8 cellular contexts compared by ENCODE assay signal in the genomic region with DNA sequence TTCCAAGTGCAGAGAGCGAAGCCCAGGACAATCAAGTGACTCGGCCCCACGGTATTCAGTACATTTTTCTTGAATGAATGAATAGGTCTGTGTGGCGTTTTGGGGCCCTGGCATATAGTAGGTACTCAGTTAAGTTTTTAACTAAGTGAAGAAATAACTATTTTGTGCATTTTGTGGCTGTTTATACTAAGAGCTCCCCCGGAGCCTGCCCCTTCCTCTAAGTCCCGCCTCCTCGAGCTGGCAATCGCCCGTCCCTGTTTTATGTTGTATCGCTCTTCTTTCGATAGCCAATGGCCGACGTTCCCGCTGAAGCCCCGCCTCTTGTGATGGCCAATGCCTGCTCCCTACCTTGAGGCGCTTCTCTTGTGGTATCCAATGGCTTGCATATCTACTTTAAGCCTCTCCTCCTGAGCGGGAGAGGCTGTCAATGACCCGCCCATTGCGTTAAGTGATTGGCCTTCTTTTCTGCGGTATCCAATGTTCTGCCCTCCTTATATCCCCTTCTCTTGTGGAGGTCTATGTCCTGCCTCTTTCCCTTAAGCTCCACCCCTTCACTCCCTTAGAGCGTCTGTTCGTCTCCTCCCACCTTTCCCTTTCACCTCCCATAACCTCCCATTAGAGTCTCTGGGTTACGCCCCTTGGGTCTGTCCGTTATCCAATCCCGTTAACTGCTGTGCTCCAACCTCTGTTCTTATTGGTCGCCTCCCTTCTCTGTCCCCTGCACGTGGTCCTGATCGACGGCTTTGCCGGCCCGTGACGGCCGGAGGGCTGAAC. TPM values are rescaled to one million over a fixed set of nuclear protein-coding genes. Genes with fewer than 3 reads are reported as not detected.
DNase-seq lines count a peak whose midpoint lies in the region; ATAC-seq and TF ChIP-seq lines count a peak whose summit lies in the region.

No MANE protein-coding gene starts in this region.

- H3K36me3 ChIP-seq in endodermal cell (ENCODE audit: control insufficient read depth, insufficient read depth, low read length) (peaks cover 10% of the 10 kb centered on the region), mesenchymal stem cell (ENCODE audit: control insufficient read depth in 1 of 2, insufficient read depth in 2 of 2, low read depth in 1 of 2, low read length in 2 of 2) (peaks cover 11 to 13% of the 10 kb centered on the region in 2 experiments)

- H3K14ac ChIP-seq in mesenchymal stem cell (ENCODE audit: low read length in 2 of 2) = no peak overlapping the region

- H3K79me1 ChIP-seq in mesenchymal stem cell (replicated peaks; ENCODE audit: low read length, poor library complexity, severe bottlenecking) = peaks cover 6% of the 10 kb centered on the region

- H2BK120ac ChIP-seq in mesenchymal stem cell (ENCODE audit: low read depth, low read length) = peak overlapping the region; percentile 79

- peak overlapping the region; percentile 93 for H4K91ac ChIP-seq in mesenchymal stem cell (ENCODE audit: low read length)

- H3K36me3 Mint-ChIP-seq in endodermal cell (ENCODE audit: low read depth) = peaks cover 4% of the 10 kb centered on the region

- no peak overlapping the region for H3K23ac ChIP-seq in mesenchymal stem cell (ENCODE audit: low read length in 2 of 2)

- peak overlapping the region; percentile 83 for H3K4me3 ChIP-seq in endodermal cell (ENCODE audit: low read length)
- peak overlapping the region in 1 of 2 experiments; percentile 81 for H3K4me3 ChIP-seq in mesenchymal stem cell (ENCODE audit: insufficient read depth in 1 of 2, low read depth in 1 of 2, low read length in 2 of 2)

- H3K9me3 Mint-ChIP-seq in endodermal cell = no peaks in the 10 kb centered on the region

- no peak overlapping the region for H3K4me3 Mint-ChIP-seq in endodermal cell

- no peak overlapping the region for H2BK12ac ChIP-seq in mesenchymal stem cell (ENCODE audit: low read length in 2 of 2)

- 3% methylated on average over 31 to 33 of the region's 33 CpGs for WGBS in endodermal cell (ENCODE audit: insufficient coverage in 1 of 2, insufficient read length in 1 of 2), 2 experiments
- WGBS in mesenchymal stem cell = 3% methylated on average over 26 of the region's 33 CpGs

- H3K18ac ChIP-seq in mesenchymal stem cell (ENCODE audit: low read depth in 1 of 2, low read length in 2 of 2) = peak overlapping the region; percentile 54 to 77

- no peak overlapping the region for H2AFZ ChIP-seq in mesenchymal stem cell (ENCODE audit: low read depth, low read length)

- H3K27ac ChIP-seq in endodermal cell (ENCODE audit: low read depth, low read length) (no peak overlapping the region), mesenchymal stem cell (ENCODE audit: low read length, poor library complexity, severe bottlenecking) (peak overlapping the region; percentile 86)

- H3K9ac ChIP-seq in endodermal cell (ENCODE audit: extremely low read depth, low read length, poor library complexity, severe bottlenecking) = peak overlapping the region; percentile 51
- peak overlapping the region; percentile 92 for H3K9ac ChIP-seq in mesenchymal stem cell (ENCODE audit: low read length)

- no peak for TF ChIP-seq CTCF in endodermal cell (conservative IDR thresholded peaks at IDR 0.05)

- H3K27ac Mint-ChIP-seq in endodermal cell = no peak overlapping the region

- H3K27me3 ChIP-seq in endodermal cell (ENCODE audit: control insufficient read depth, insufficient read depth, low read length, poor library complexity, severe bottlenecking) (no peaks in the 10 kb centered on the region), mesenchymal stem cell (ENCODE audit: control insufficient read depth in 1 of 2, insufficient read depth in 1 of 2, low read length in 2 of 2) (no peaks in the 10 kb centered on the region)

- H3K9me3 ChIP-seq in endodermal cell (ENCODE audit: control insufficient read depth, low read length) = no peaks in the 10 kb centered on the region
- no peaks in the 10 kb centered on the region for H3K9me3 ChIP-seq in mesenchymal stem cell (ENCODE audit: control insufficient read depth, low read length)

- no peaks in the 10 kb centered on the region for H3K4me1 ChIP-seq in endodermal cell (ENCODE audit: control insufficient read depth, insufficient read depth, low read length)
- H3K4me1 ChIP-seq in mesenchymal stem cell (ENCODE audit: control insufficient read depth, insufficient read depth, low read depth, low read length) = peaks cover 24% of the 10 kb centered on the region

- peak overlapping the region; percentile 80 for H2AK5ac ChIP-seq in mesenchymal stem cell (ENCODE audit: low read length, severe bottlenecking)

- no peak overlapping the region for H2BK15ac ChIP-seq in mesenchymal stem cell (ENCODE audit: low read depth, poor library complexity, severe bottlenecking)

- ATAC-seq in GM21367 (IDR thresholded peaks at IDR 0.05; ENCODE audit: unreplicated experiment) = peak; percentile 80

- H3K4me2 ChIP-seq in mesenchymal stem cell (ENCODE audit: low read length, poor library complexity, severe bottlenecking) = peak overlapping the region; percentile 80

- peak; percentile 98 for DNase-seq in COLO668 (lab: John Stamatoyannopoulos, UW; ENCODE audit: unreplicated experiment)
- DNase-seq in HT-29 (ENCODE audit: low spot score) = peak; percentile 97
- DNase-seq in NK-92 treated with Interleukin-12 subunit alpha and Interleukin-12 subunit beta, amount 100 ng/mL, for 24 hours (lab: John Stamatoyannopoulos, UW) = peak; percentile 98
- peak; percentile 92 to 96 for DNase-seq in activated CD8-positive, alpha-beta memory T cell treated with anti-CD3 and anti-CD28 coated beads for 4 hours (ENCODE audit: low read depth in 2 of 2)
- DNase-seq in endodermal cell = peak; percentile 99
- DNase-seq in mesenchymal stem cell = peak; percentile 100
- DNase-seq in stimulated activated CD8-positive, alpha-beta memory T cell treated with anti-CD3 and anti-CD28 coated beads, Interleukin-12 subunit alpha, Interleukin-12 subunit beta, amount 100 ng/mL, for 24 hours (ENCODE audit: extremely low read depth) = peak; percentile 92

- H3K27me3 Mint-ChIP-seq in endodermal cell (ENCODE audit: insufficient read depth) = no peaks in the 10 kb centered on the region

- H3K4me1 Mint-ChIP-seq in endodermal cell = peaks cover 10% of the 10 kb centered on the region

- peak overlapping the region; percentile 75 to 78 for H3K4ac ChIP-seq in mesenchymal stem cell (ENCODE audit: low read depth in 1 of 2, low read length in 2 of 2)

- no peak overlapping the region for H2BK5ac ChIP-seq in mesenchymal stem cell (ENCODE audit: low read depth, low read length, poor library complexity, severe bottlenecking)

- H4K8ac ChIP-seq in mesenchymal stem cell (ENCODE audit: low read length) = peak overlapping the region; percentile 93

RNA-seq across cellular contexts. Expression of gene HDGFL2, which starts 0.5 kb away (rescaled TPM):
- total RNA-seq in HT-29 (2014; rRNA removed; shearing (Covaris generic)) = 56.1 and 67.0 TPM in 2 replicates
- 100 to 1,000 TPM; 117 TPM for total RNA-seq in endodermal cell
- 91.6 TPM for polyA plus RNA-seq in endodermal cell (2013, experiment 1 of 2)
- 89.8 TPM for polyA plus RNA-seq in endodermal cell (2013, experiment 2 of 2)
- 45.0 TPM for polyA plus RNA-seq in mesenchymal stem cell (2013, experiment 1 of 2)
- 43.4 TPM for polyA plus RNA-seq in mesenchymal stem cell (2013, experiment 2 of 2)

RNA-seq across cellular contexts. Expression of gene UBXN6, which starts 14.0 kb away (rescaled TPM):
- total RNA-seq in HT-29 (2014; rRNA removed; shearing (Covaris generic)) = 84.8 and 85.4 TPM in 2 replicates
- 10 to 100 TPM; 31.2 to 36.9 TPM for total RNA-seq in endodermal cell
- polyA plus RNA-seq in endodermal cell (2013, experiment 1 of 2) = 37.4 TPM
- 37.1 TPM for polyA plus RNA-seq in endodermal cell (2013, experiment 2 of 2)
- 89.7 TPM for polyA plus RNA-seq in mesenchymal stem cell (2013, experiment 1 of 2)
- 95.2 TPM for polyA plus RNA-seq in mesenchymal stem cell (2013, experiment 2 of 2)

RNA-seq across cellular contexts. Expression of gene PLIN4, which starts 46.7 kb away (rescaled TPM):
- 8.5 TPM in 2 replicates for total RNA-seq in HT-29 (2014; rRNA removed; shearing (Covaris generic))
- under 1 TPM; 0.33 to 0.66 TPM for total RNA-seq in endodermal cell
- 0.18 TPM for polyA plus RNA-seq in endodermal cell (2013, experiment 1 of 2)
- 0.12 TPM for polyA plus RNA-seq in endodermal cell (2013, experiment 2 of 2)
- 0.01 TPM for polyA plus RNA-seq in mesenchymal stem cell (2013, experiment 1 of 2)
- 0.01 TPM for polyA plus RNA-seq in mesenchymal stem cell (2013, experiment 2 of 2)
